Comparison of ENCODE assay signal across 8 cellular contexts in the genomic region with DNA sequence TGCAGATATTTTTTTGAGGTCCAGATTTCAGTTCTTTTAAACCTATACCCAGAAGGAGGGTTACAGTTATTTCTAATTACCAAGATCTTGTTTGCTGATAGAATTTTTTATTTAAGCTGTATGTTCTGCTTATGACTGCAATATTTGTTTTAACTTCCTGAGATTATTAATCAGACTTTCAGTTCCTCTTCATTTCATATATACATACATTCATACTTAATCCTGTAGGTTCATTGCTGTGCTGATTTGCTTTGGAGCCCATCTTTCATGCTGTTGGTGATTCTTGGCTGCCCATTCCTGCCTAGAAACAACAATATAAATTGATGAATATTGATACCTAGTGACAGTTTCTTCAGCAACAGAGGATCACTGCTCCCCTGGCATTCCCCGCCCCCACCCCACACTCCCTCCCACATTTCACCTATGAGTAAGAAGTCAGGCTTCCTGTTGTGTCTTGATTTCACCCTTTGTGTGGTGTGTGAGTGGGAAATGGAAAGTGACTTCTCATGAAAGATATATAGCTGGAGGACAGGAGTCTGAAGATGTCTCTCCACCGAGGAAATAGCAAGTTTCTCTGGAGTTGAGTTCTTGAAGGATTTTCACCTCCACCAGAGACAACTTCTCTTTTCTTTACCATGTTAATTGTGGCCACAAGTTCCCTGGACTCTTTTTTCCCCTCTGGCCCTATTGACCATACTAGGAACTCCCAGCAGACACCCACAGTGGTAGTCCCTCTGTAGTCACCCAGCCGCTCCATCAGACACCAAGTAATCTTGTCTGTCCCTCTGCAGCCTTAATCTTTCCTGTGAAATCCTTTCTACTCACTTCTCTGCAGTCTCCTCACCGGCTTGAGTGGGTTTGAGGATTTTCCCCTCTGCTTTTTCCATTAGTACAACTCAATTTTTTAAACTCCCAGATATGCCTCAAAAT.
DNase-seq lines count a peak whose midpoint lies in the region; ATAC-seq and TF ChIP-seq lines count a peak whose summit lies in the region.

No MANE protein-coding gene starts in this region.

- peak overlapping the region; percentile 51 for H3K4me3 Mint-ChIP-seq in activated T-helper 17 cell treated with anti-CD3 and anti-CD28 coated beads, Interleukin-2, amount 50 U/mL, for 72 hours

- TF ChIP-seq EP300 in tibial nerve (IDR thresholded peaks at IDR 0.05) = no peak

- H3K4me3 ChIP-seq in tibial nerve = no peak overlapping the region

- in situ Hi-C loops in ACHN (cut with HindIII; ENCODE audit: low pct_ligation_motif_present, low pct_unique_long_range_greater_than_20kb, low sequenced_read_pairs) = no loop called here

- TF ChIP-seq CTCF in tibial nerve (IDR thresholded peaks at IDR 0.05) = no peak

- H3K36me3 ChIP-seq in tibial nerve = no peaks in the 10 kb centered on the region

- no peaks in the 10 kb centered on the region for H3K36me3 Mint-ChIP-seq in activated T-helper 17 cell treated with anti-CD3 and anti-CD28 coated beads, Interleukin-2, amount 50 U/mL, for 72 hours (ENCODE audit: low read depth)

- H3K27me3 Mint-ChIP-seq in activated T-helper 17 cell treated with anti-CD3 and anti-CD28 coated beads, Interleukin-2, amount 50 U/mL, for 72 hours = peaks cover 3% of the 10 kb centered on the region

- H3K27ac ChIP-seq in tibial nerve = no peak overlapping the region

- peaks cover 16% of the 10 kb centered on the region for H3K4me1 Mint-ChIP-seq in activated T-helper 17 cell treated with anti-CD3 and anti-CD28 coated beads, Interleukin-2, amount 50 U/mL, for 72 hours

- peak; percentile 15 to 17 for DNase-seq in activated CD4-positive, alpha-beta T cell treated with anti-CD3 and anti-CD28 coated beads for 24 hours (ENCODE audit: low read depth in 2 of 2)
- no peak for DNase-seq in activated CD4-positive, alpha-beta T cell treated with anti-CD3 and anti-CD28 coated beads for 1 hour
- peak; percentile 45 for DNase-seq in stimulated activated naive CD4-positive, alpha-beta T cell treated with Interleukin-2 at 50 U/mL for 16 hours (lab: John Stamatoyannopoulos, UW)
- DNase-seq in ACHN (no peak), HK-2 (ENCODE audit: unreplicated experiment) (no peak), tibial nerve (ENCODE audit: low spot score in 2 of 2) (no peak)

- no peaks in the 10 kb centered on the region for H3K9me3 Mint-ChIP-seq in activated T-helper 17 cell treated with anti-CD3 and anti-CD28 coated beads, Interleukin-2, amount 50 U/mL, for 72 hours

- H3K27ac Mint-ChIP-seq in activated T-helper 17 cell treated with anti-CD3 and anti-CD28 coated beads, Interleukin-2, amount 50 U/mL, for 72 hours = peak overlapping the region; percentile 78

- no peaks in the 10 kb centered on the region for H3K4me1 ChIP-seq in tibial nerve

- no peak for TF ChIP-seq POLR2A in tibial nerve (IDR thresholded peaks at IDR 0.05)

- ATAC-seq in HG03103 (IDR thresholded peaks at IDR 0.05; ENCODE audit: low read depth, unreplicated experiment) = peak; percentile 61
- peak; percentile 96 for ATAC-seq in activated T-helper 17 cell treated with anti-CD3 and anti-CD28 coated beads, Interleukin-2, amount 50 U/mL, for 72 hours (replicated peaks)

- WGBS in tibial nerve, 2 donors = 75 to 81% methylated on average over 3 to 4 of the region's 4 CpGs

- no peaks in the 10 kb centered on the region for H3K9me3 ChIP-seq in tibial nerve

- peaks cover 0 to 8% of the 10 kb centered on the region in 2 donors for H3K27me3 ChIP-seq in tibial nerve

Comparison
In these comparisons a context has a peak if more than half of its experiments do, and no peak if none do; other contexts are left out.
1. DNase-seq: peak in activated CD4-positive, alpha-beta T cell treated with anti-CD3 and anti-CD28 coated beads for 24 hours (2 of 2) and stimulated activated naive CD4-positive, alpha-beta T cell treated with Interleukin-2 at 50 U/mL for 16 hours (single experiment); none in activated CD4-positive, alpha-beta T cell treated with anti-CD3 and anti-CD28 coated beads for 1 hour (single experiment), ACHN (single experiment), HK-2 (single experiment) and tibial nerve (0 of 2).